8 cellular contexts compared by ENCODE assay signal in the genomic region with DNA sequence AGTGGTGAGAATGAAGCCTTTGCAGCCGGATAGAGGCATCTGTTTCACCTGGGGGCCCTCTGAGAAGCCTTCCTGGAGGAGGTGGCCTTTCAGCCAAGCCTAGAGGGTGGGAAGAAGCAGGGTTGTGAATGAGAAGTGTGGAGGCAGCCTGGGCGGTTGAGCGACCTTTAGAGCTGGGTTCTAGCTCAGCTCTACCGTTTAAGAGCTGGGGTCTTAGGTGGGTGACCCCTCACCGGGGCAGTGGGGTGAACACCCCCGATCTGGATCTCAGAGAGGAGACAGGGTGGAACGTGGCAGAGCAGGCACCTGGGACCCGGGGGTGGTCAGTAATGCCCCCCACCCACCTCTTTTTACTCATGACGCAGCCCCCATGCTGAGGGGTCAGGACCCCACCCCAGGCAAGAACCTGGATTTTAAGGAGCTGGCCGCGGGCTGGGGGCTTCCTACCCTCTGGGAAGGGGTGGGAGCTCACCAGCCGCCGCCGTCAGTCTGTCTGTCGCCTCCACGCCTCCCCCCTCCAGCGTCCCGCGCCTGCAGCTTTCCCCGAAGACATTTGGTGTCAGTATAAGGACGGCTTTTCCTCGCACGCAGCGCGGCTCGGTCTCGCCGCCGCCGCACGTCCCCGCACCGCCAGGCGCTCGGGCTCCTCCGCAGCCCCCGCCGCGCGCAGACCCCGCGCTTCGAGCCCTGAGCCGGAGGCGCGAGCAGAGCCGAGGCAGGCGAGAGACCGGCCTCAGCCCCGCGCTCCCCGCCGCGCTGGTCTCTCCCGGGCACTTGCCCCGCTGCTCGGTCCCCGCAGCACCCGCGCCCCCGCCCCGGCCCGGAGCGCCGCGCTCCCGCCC. TPM values are rescaled to one million over a fixed set of nuclear protein-coding genes. Genes with fewer than 3 reads are reported as not detected.
DNase-seq lines count a peak whose midpoint lies in the region; ATAC-seq, FAIRE-seq and TF ChIP-seq lines count a peak whose summit lies in the region.
"Had no signal": no experiment of that assay in that cellular context is flagged by ENCODE, and none has a peak within 500 bp of the region (broad histone marks: within the 10 kb centered on the region; RNA-seq: fewer than 3 reads in every experiment).

No MANE protein-coding gene starts in this region.

- H4K91ac ChIP-seq in H1 (replicated peaks; ENCODE audit: insufficient read length, low read length), result no peak overlapping the region

- H3K56ac ChIP-seq in H1 (replicated peaks; ENCODE audit: insufficient read length, low read depth, low read length), result no peak overlapping the region

- no peak overlapping the region for H3K9ac ChIP-seq in HUES6 (ENCODE audit: low read length)
- H3K9ac ChIP-seq in H1 (replicated peaks in 1 of 4; ENCODE audit: extremely low read depth in 1 of 4, low read depth in 3 of 4, low read length in 3 of 4), result no peak overlapping the region

- peaks cover 3% of the 10 kb centered on the region for H3K4me1 Mint-ChIP-seq in activated CD4-positive, alpha-beta T cell treated with anti-CD3 and anti-CD28 coated beads, Interleukin-2, amount 10 ng/mL, durations not matched to agents 24 days and 14 days

- H3K9me3 ChIP-seq in HUES6 (ENCODE audit: control insufficient read depth, insufficient read depth, low read depth, low read length) (no peaks in the 10 kb centered on the region), H1 (ENCODE audit: insufficient read depth in 2 of 2, low read depth in 1 of 2, low read length in 1 of 2) (no peaks in the 10 kb centered on the region)

- H3K4me3 Mint-ChIP-seq in activated CD4-positive, alpha-beta T cell treated with anti-CD3 and anti-CD28 coated beads, Interleukin-2, amount 10 ng/mL, durations not matched to agents 24 days and 14 days, result peak overlapping the region; percentile 34

- no peaks in the 10 kb centered on the region; the same call in 1 of the 2 replicates for H3K23me2 ChIP-seq in H1 (ENCODE audit: low read depth, low read length)

- peak overlapping the region; percentile 54 to 69 for H3K4me2 ChIP-seq in H1 (ENCODE audit: insufficient read depth in 1 of 2, low read depth in 2 of 2, low read length in 2 of 2)

- peak overlapping the region; percentile 35; the same call in 1 of the 2 replicates for H4K8ac ChIP-seq in H1 (ENCODE audit: extremely low read depth, insufficient read depth, low read length)

- H3K36me3 ChIP-seq in HUES6 (ENCODE audit: control insufficient read depth, insufficient read depth, low read length) (no peaks in the 10 kb centered on the region), H1 (ENCODE audit: control insufficient read depth in 2 of 4, insufficient read depth in 4 of 4, low read length in 3 of 4) (peaks cover 0 to 3% (median 0%) of the 10 kb centered on the region in 4 experiments; a peak in 1 of 8 replicates)

- intact Hi-C loops in activated CD4-positive, alpha-beta T cell treated with anti-CD3 and anti-CD28 coated beads, Interleukin-2, amount 10 ng/mL, durations not matched to agents 24 days and 14 days (cut with micrococcal nuclease), result no loop called here

- no peaks in the 10 kb centered on the region for H3K36me3 Mint-ChIP-seq in activated CD4-positive, alpha-beta T cell treated with anti-CD3 and anti-CD28 coated beads, Interleukin-2, amount 10 ng/mL, durations not matched to agents 24 days and 14 days (ENCODE audit: low read depth)

- H2AFZ ChIP-seq in H1 (ENCODE audit: low read length), result no peak overlapping the region

- DNase-seq in activated CD4-positive, alpha-beta T cell treated with anti-CD3 and anti-CD28 coated beads, Interleukin-2, amount 10 ng/mL, durations not matched to agents 24 days and 14 days, result peak; percentile 80
- DNase-seq in H1 (ENCODE audit: low read depth in 1 of 2, low spot score in 2 of 2), result no peak
- no peak for DNase-seq in retinal pigment epithelial cell (ENCODE audit: low read depth)
- no peak for DNase-seq in T1000 (lab: John Stamatoyannopoulos, UW)
- DNase-seq in NAMALWA (ENCODE audit: low spot score), result no peak

- H3K18ac ChIP-seq in H1 (ENCODE audit: extremely low read depth, low read length), result no peak overlapping the region; the same call in 1 of the 2 replicates

- no peak for TF ChIP-seq POLR2A in H1 (IDR thresholded peaks at IDR 0.05; ENCODE audit: control extremely low read depth in 1 of 2, low read depth in 2 of 2, low read length in 2 of 2)

- no peaks in the 10 kb centered on the region for H3K9me3 Mint-ChIP-seq in activated CD4-positive, alpha-beta T cell treated with anti-CD3 and anti-CD28 coated beads, Interleukin-2, amount 10 ng/mL, durations not matched to agents 24 days and 14 days

- peaks cover 0 to 5% of the 10 kb centered on the region in 2 experiments for H4K20me1 ChIP-seq in H1 (replicated peaks in 1 of 2; ENCODE audit: control insufficient read depth in 1 of 2, insufficient read depth in 2 of 2, low read length in 2 of 2)

- H3K4me3 ChIP-seq in HUES6 (ENCODE audit: low read depth, low read length) (peak overlapping the region; percentile 52), H1 (ENCODE audit: extremely low read depth in 1 of 4, insufficient read depth in 2 of 4, low read depth in 3 of 4, low read length in 4 of 4) (peak overlapping the region; percentile 8 to 54 (median 20); a peak in 5 of 8 replicates), retinal pigment epithelial cell (ENCODE audit: low read length) (no peak overlapping the region)

- WGBS in H1 (ENCODE audit: extremely low coverage in 1 of 2, insufficient coverage in 1 of 2, insufficient read length in 1 of 2, insufficient replicate concordance in 2 of 2, low coverage in 1 of 2, low lambda C conversion rate in 2 of 2, missing lambda C conversion rate in 1 of 2), 2 experiments, result 22% methylated on average over 37 of the region's 67 CpGs; no CpG with 5 or more reads in 1 of the 2 experiments

- no peak overlapping the region for H2BK12ac ChIP-seq in H1 (ENCODE audit: low read depth, low read length)

- H3K79me2 ChIP-seq in H1 (ENCODE audit: control insufficient read depth in 1 of 2, insufficient read depth in 2 of 2, low read length in 2 of 2), result no peaks in the 10 kb centered on the region

- no peak overlapping the region for H2BK15ac ChIP-seq in H1 (ENCODE audit: low read length)

- ATAC-seq in GM21528 (IDR thresholded peaks at IDR 0.05; ENCODE audit: low FRiP score, unreplicated experiment), result no peak

- H3K4me1 ChIP-seq in HUES6 (ENCODE audit: control insufficient read depth, insufficient read depth, low read length) (peaks cover 19% of the 10 kb centered on the region), H1 (replicated peaks in 1 of 4; ENCODE audit: control insufficient read depth in 3 of 4, insufficient read depth in 4 of 4, low read length in 3 of 4) (peaks cover 4 to 21% (median 6%) of the 10 kb centered on the region in 4 experiments; a peak in 6 of 7 replicates)

- POLR2A ChIA-PET in H1 (lab: Charles Lee; ENCODE audit: partially characterized antibody), result interaction anchor here (0.7 to 2.6 kb wide), 3 partner anchors 12 to 37 kb away, joined by 3 to 9 read pairs (median 6); a partner anchor contains a TSS

- H3K79me1 ChIP-seq in H1 (ENCODE audit: low read depth, low read length), result no peaks in the 10 kb centered on the region

- CTCF ChIA-PET in H1 (lab: Charles Lee; ENCODE audit: partially characterized antibody), result interaction anchor here (0.7 to 3.2 kb wide), 7 partner anchors 22 to 75 kb away, joined by 3 to 17 read pairs (median 4); no protein-coding TSS in a partner anchor

- H2BK5ac ChIP-seq in H1 (ENCODE audit: low read depth, low read length), result no peak overlapping the region

- no peak overlapping the region for H3K27ac Mint-ChIP-seq in activated CD4-positive, alpha-beta T cell treated with anti-CD3 and anti-CD28 coated beads, Interleukin-2, amount 10 ng/mL, durations not matched to agents 24 days and 14 days

- H3K14ac ChIP-seq in H1 (ENCODE audit: insufficient read length), result no peak overlapping the region

- TF ChIP-seq CTCF in H1 (IDR thresholded peaks at IDR 0.05; ENCODE audit: control extremely low read depth in 1 of 3, insufficient read depth in 1 of 3, low read depth in 1 of 3, low read length in 3 of 3) (no peak; a peak in 1 of 4 replicates), retinal pigment epithelial cell (conservative IDR thresholded peaks at IDR 0.05; ENCODE audit: low read depth, low read length) (peak; percentile 10)

- H2AK5ac ChIP-seq in H1 (ENCODE audit: low read depth, low read length), result no peak overlapping the region

- H4K5ac ChIP-seq in H1 (ENCODE audit: insufficient read length, low read depth, low read length), result no peak overlapping the region

- no peak for TF ChIP-seq EP300 in H1 (IDR thresholded peaks at IDR 0.05; ENCODE audit: borderline replicate concordance in 1 of 2, low read depth in 2 of 2, low read length in 2 of 2)

- H2BK120ac ChIP-seq in H1 (replicated peaks; ENCODE audit: low read depth, low read length), result no peak overlapping the region

- no peak overlapping the region for H3K4ac ChIP-seq in H1 (replicated peaks; ENCODE audit: insufficient read length, low read depth, low read length)

- no peak for FAIRE-seq in H1 (lab: Jason Lieb, UNC)

- H3K27ac ChIP-seq in HUES6 (ENCODE audit: low read depth, low read length) (no peak overlapping the region), H1 (ENCODE audit: low read depth, low read length) (no peak overlapping the region)

- no peak overlapping the region for H3K23ac ChIP-seq in H1 (ENCODE audit: insufficient read length)

- peak; percentile 5 to 39; a peak in 2 of 4 replicates for TF ChIP-seq RAD21 in H1 (IDR thresholded peaks at IDR 0.05 in 1 of 2, conservative IDR thresholded peaks at IDR 0.05 in 1 of 2; ENCODE audit: low read depth in 2 of 2, low read length in 2 of 2)

- H3K27me3 ChIP-seq in HUES6 (ENCODE audit: control insufficient read depth, insufficient read depth, low read length), result peaks cover 72% of the 10 kb centered on the region
- H3K27me3 ChIP-seq in H1 (replicated peaks in 1 of 4; ENCODE audit: control insufficient read depth in 3 of 4, extremely low read depth in 1 of 4, insufficient read depth in 3 of 4, low read length in 3 of 4), result peaks cover 30 to 51% (median 45%) of the 10 kb centered on the region in 4 experiments

- no peak overlapping the region for H2BK20ac ChIP-seq in H1 (ENCODE audit: low read length)

- peaks cover 49% of the 10 kb centered on the region for H3K27me3 Mint-ChIP-seq in activated CD4-positive, alpha-beta T cell treated with anti-CD3 and anti-CD28 coated beads, Interleukin-2, amount 10 ng/mL, durations not matched to agents 24 days and 14 days

RNA-seq across cellular contexts. Expression of a gene that starts 13.4 kb away (rescaled TPM):
- 0.05 and 0.07 TPM in 2 replicates for total RNA-seq in activated CD4-positive, alpha-beta T cell treated with anti-CD3 and anti-CD28 coated beads, Interleukin-2, amount 10 ng/mL, durations not matched to agents 24 days and 14 days
- 1.2 and 1.3 TPM in 2 replicates for total RNA-seq in H1 (2021; fragmentation: NEBNext Ultra II Directional; extraction: Animal tissue kit (Norgen Biotek cat#: 25700))
- 0.77 and 1.3 TPM in 2 replicates for polyA plus RNA-seq in H1 (2011; rRNA removed)
- 1.2 TPM for polyA plus RNA-seq in H1 (2011; cell fraction: cytosol; rRNA removed)
- polyA plus RNA-seq in H1 (2011; cell fraction: nucleus; rRNA removed), result 7.1 TPM
- polyA plus RNA-seq in H1 (2012, experiment 1 of 2), result 0.91 to 1.4 TPM (median 1.2 TPM) in 4 replicates
- 0.71 TPM for polyA plus RNA-seq in H1 (2012, experiment 2 of 2)
- polyA plus RNA-seq in H1 (2013, experiment 1 of 2), result 1.3 TPM
- polyA plus RNA-seq in H1 (2013, experiment 2 of 2), result 1.3 TPM
- 1.00 and 1.3 TPM in 2 replicates for polyA minus RNA-seq in H1 (2011; rRNA and poly(A)+ RNA removed)
- polyA minus RNA-seq in H1 (2011; cell fraction: cytosol; rRNA and poly(A)+ RNA removed), result 0.95 TPM
- 1.6 TPM for polyA minus RNA-seq in H1 (2011; cell fraction: nucleus; rRNA and poly(A)+ RNA removed)
- total RNA-seq: glomerular endothelial cell had no signal

RNA-seq across cellular contexts. Expression of a gene that starts 24.6 kb away (rescaled TPM):
- total RNA-seq in activated CD4-positive, alpha-beta T cell treated with anti-CD3 and anti-CD28 coated beads, Interleukin-2, amount 10 ng/mL, durations not matched to agents 24 days and 14 days, result 96.2 and 96.9 TPM in 2 replicates
- total RNA-seq in H1 (2021; fragmentation: NEBNext Ultra II Directional; extraction: Animal tissue kit (Norgen Biotek cat#: 25700)), result 77.5 and 77.9 TPM in 2 replicates
- polyA plus RNA-seq in H1 (2011; rRNA removed), result 97.9 and 120 TPM in 2 replicates
- 120 TPM for polyA plus RNA-seq in H1 (2011; cell fraction: cytosol; rRNA removed)
- polyA plus RNA-seq in H1 (2011; cell fraction: nucleus; rRNA removed), result 94.6 TPM
- polyA plus RNA-seq in H1 (2012, experiment 1 of 2), result 79.6 to 99.4 TPM (median 89.0 TPM) in 4 replicates
- 100 TPM for polyA plus RNA-seq in H1 (2012, experiment 2 of 2)
- 71.2 TPM for polyA plus RNA-seq in H1 (2013, experiment 1 of 2)
- polyA plus RNA-seq in H1 (2013, experiment 2 of 2), result 71.6 TPM
- 7.8 and 8.1 TPM in 2 replicates for polyA minus RNA-seq in H1 (2011; rRNA and poly(A)+ RNA removed)
- polyA minus RNA-seq in H1 (2011; cell fraction: cytosol; rRNA and poly(A)+ RNA removed), result 16.2 TPM
- 23.8 TPM for polyA minus RNA-seq in H1 (2011; cell fraction: nucleus; rRNA and poly(A)+ RNA removed)

RNA-seq across cellular contexts. Expression of a gene that starts 36.8 kb away (rescaled TPM):
- total RNA-seq in activated CD4-positive, alpha-beta T cell treated with anti-CD3 and anti-CD28 coated beads, Interleukin-2, amount 10 ng/mL, durations not matched to agents 24 days and 14 days, result 392 and 393 TPM in 2 replicates
- total RNA-seq in H1 (2021; fragmentation: NEBNext Ultra II Directional; extraction: Animal tissue kit (Norgen Biotek cat#: 25700)), result 543 and 553 TPM in 2 replicates
- polyA plus RNA-seq in H1 (2011; rRNA removed), result 685 and 704 TPM in 2 replicates
- 868 TPM for polyA plus RNA-seq in H1 (2011; cell fraction: cytosol; rRNA removed)
- 703 TPM for polyA plus RNA-seq in H1 (2011; cell fraction: nucleus; rRNA removed)
- 598 to 685 TPM (median 617 TPM) in 4 replicates for polyA plus RNA-seq in H1 (2012, experiment 1 of 2)
- polyA plus RNA-seq in H1 (2012, experiment 2 of 2), result 699 TPM
- 476 TPM for polyA plus RNA-seq in H1 (2013, experiment 1 of 2)
- 475 TPM for polyA plus RNA-seq in H1 (2013, experiment 2 of 2)
- polyA minus RNA-seq in H1 (2011; rRNA and poly(A)+ RNA removed), result 314 and 359 TPM in 2 replicates
- polyA minus RNA-seq in H1 (2011; cell fraction: cytosol; rRNA and poly(A)+ RNA removed), result 150 TPM
- 255 TPM for polyA minus RNA-seq in H1 (2011; cell fraction: nucleus; rRNA and poly(A)+ RNA removed)

RNA-seq across cellular contexts. Expression of a gene that starts 55.1 kb away (rescaled TPM):
- 53.7 and 54.8 TPM in 2 replicates for total RNA-seq in activated CD4-positive, alpha-beta T cell treated with anti-CD3 and anti-CD28 coated beads, Interleukin-2, amount 10 ng/mL, durations not matched to agents 24 days and 14 days
- total RNA-seq in H1 (2021; fragmentation: NEBNext Ultra II Directional; extraction: Animal tissue kit (Norgen Biotek cat#: 25700)), result 31.4 and 32.7 TPM in 2 replicates
- polyA plus RNA-seq in H1 (2011; rRNA removed), result 16.8 and 21.0 TPM in 2 replicates
- 16.4 TPM for polyA plus RNA-seq in H1 (2011; cell fraction: cytosol; rRNA removed)
- polyA plus RNA-seq in H1 (2011; cell fraction: nucleus; rRNA removed), result 18.5 TPM
- polyA plus RNA-seq in H1 (2012, experiment 1 of 2), result 22.0 to 25.2 TPM (median 22.9 TPM) in 4 replicates
- 14.3 TPM for polyA plus RNA-seq in H1 (2012, experiment 2 of 2)
- 18.5 TPM for polyA plus RNA-seq in H1 (2013, experiment 1 of 2)
- polyA plus RNA-seq in H1 (2013, experiment 2 of 2), result 18.4 TPM
- 36.0 and 36.1 TPM in 2 replicates for polyA minus RNA-seq in H1 (2011; rRNA and poly(A)+ RNA removed)
- polyA minus RNA-seq in H1 (2011; cell fraction: cytosol; rRNA and poly(A)+ RNA removed), result 17.9 TPM
- 17.9 TPM for polyA minus RNA-seq in H1 (2011; cell fraction: nucleus; rRNA and poly(A)+ RNA removed)
